In genomic region chr3:36992806-36993325, GRCh38 we compare ENCODE assay signal across 1 cellular context.
TF ChIP-seq lines count a peak whose summit lies in the region.

EPM2AIP1 (minus strand) TSS chr3:36993131; CDS start chr3:36993077, 54 bp downstream.

TF ChIP-seq in GM12878, 131 proteins besides CTCF, POLR2A, EP300 and RAD21 (continued from another document):
- TF ChIP-seq, protein P1, sequence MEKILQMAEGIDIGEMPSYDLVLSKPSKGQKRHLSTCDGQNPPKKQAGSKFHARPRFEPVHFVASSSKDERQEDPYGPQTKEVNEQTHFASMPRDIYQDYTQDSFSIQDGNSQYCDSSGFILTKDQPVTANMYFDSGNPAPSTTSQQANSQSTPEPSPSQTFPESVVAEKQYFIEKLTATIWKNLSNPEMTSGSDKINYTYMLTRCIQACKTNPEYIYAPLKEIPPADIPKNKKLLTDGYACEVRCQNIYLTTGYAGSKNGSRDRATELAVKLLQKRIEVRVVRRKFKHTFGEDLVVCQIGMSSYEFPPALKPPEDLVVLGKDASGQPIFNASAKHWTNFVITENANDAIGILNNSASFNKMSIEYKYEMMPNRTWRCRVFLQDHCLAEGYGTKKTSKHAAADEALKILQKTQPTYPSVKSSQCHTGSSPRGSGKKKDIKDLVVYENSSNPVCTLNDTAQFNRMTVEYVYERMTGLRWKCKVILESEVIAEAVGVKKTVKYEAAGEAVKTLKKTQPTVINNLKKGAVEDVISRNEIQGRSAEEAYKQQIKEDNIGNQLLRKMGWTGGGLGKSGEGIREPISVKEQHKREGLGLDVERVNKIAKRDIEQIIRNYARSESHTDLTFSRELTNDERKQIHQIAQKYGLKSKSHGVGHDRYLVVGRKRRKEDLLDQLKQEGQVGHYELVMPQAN (conservative IDR thresholded peaks at IDR 0.05) = peak; percentile 77; the same call in 1 of the 2 replicates
- TF ChIP-seq, protein P2, sequence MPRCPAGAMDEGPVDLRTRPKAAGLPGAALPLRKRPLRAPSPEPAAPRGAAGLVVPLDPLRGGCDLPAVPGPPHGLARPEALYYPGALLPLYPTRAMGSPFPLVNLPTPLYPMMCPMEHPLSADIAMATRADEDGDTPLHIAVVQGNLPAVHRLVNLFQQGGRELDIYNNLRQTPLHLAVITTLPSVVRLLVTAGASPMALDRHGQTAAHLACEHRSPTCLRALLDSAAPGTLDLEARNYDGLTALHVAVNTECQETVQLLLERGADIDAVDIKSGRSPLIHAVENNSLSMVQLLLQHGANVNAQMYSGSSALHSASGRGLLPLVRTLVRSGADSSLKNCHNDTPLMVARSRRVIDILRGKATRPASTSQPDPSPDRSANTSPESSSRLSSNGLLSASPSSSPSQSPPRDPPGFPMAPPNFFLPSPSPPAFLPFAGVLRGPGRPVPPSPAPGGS (IDR thresholded peaks at IDR 0.05; ENCODE audit: borderline replicate concordance, insufficient read depth, low read depth, low read length, poor library complexity, severe bottlenecking) = no peak
